Comparison of ENCODE assay signal across 30 cellular contexts in the genomic region with DNA sequence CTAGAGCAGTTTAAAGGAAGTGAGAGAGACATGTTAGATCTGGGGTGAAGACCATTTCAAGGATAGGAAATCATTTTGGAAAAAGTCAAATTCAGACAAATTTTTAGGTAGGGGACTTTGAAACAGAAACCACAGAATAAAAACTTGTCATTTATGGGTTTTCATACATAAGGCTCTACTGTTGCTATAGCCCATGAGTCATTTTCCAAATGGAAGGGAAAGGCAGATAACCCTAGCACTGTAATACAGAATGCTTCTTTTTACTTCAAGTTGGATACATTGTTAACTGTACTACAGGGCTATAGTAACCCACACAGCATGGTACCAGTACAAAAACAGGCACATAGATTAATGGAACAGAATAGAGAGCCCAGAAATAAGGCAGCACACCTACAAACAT.
"Had no signal": no experiment of that assay in that cellular context is flagged by ENCODE, and none has a peak within 500 bp of the region (broad histone marks: within the 10 kb centered on the region; RNA-seq: fewer than 3 reads in every experiment).

No MANE protein-coding gene starts in this region.

- FAIRE-seq: astrocyte had no signal

- H3K27ac Mint-ChIP-seq: activated CD8-positive, alpha-beta memory T cell treated with anti-CD3 and anti-CD28 coated beads, Interleukin-2, amount 10 ng/mL, durations not matched to agents 7 days and 5 days; activated naive CD4-positive, alpha-beta T cell treated with anti-CD3 and anti-CD28 coated beads, Interleukin-2, amount 50 U/mL, for 72 hours; activated T-cell treated with anti-CD3 and anti-CD28 coated beads, Interleukin-2, amount 50 U/mL, for 24 hours; brain; T-helper 1 cell treated with Interleukin-12 subunit alpha and Interleukin-12 subunit beta and Interleukin-4 antibody, amounts not matched to agents 30 μg/mL and 1 μg/mL, for 36 hours had no signal

- H3K9me3 Mint-ChIP-seq: activated naive CD4-positive, alpha-beta T cell treated with anti-CD3 and anti-CD28 coated beads, Interleukin-2, amount 50 U/mL, for 72 hours; activated T-cell treated with anti-CD3 and anti-CD28 coated beads, Interleukin-2, amount 50 U/mL, for 24 hours; brain; T-helper 1 cell treated with Interleukin-12 subunit alpha and Interleukin-12 subunit beta and Interleukin-4 antibody, amounts not matched to agents 30 μg/mL and 1 μg/mL, for 36 hours had no signal

- H3K27me3 Mint-ChIP-seq: activated T-cell treated with anti-CD3 and anti-CD28 coated beads, Interleukin-2, amount 50 U/mL, for 24 hours; brain had no signal

- ATAC-seq: activated CD4-positive, CD25-positive, alpha-beta regulatory T cell treated with anti-CD3 and anti-CD28 coated beads, Interleukin-2, amount 50 U/mL, for 24 hours; activated CD8-positive, alpha-beta memory T cell treated with anti-CD3 and anti-CD28 coated beads, Interleukin-2, amount 10 ng/mL, durations not matched to agents 7 days and 5 days; activated naive CD4-positive, alpha-beta T cell treated with anti-CD3 and anti-CD28 coated beads, Interleukin-2, amount 50 U/mL, for 72 hours; Panc1; SK-N-SH treated with all-trans-retinoic acid at 6 μM for 48 hours had no signal

- DNase-seq: activated CD4-positive, alpha-beta T cell treated with anti-CD3 and anti-CD28 coated beads for 4 hours; activated CD4-positive, alpha-beta T cell treated with anti-CD3 and anti-CD28 coated beads, Interleukin-2, amount 50 U/mL, for 48 hours; activated CD8-positive, alpha-beta memory T cell treated with anti-CD3 and anti-CD28 coated beads, Interleukin-2, amount 10 ng/mL, durations not matched to agents 7 days and 5 days; activated effector memory CD4-positive, alpha-beta T cell treated with anti-CD3 and anti-CD28 coated beads, Interleukin-2, amount 50 U/mL, for 16 hours; activated naive CD4-positive, alpha-beta T cell treated with Interleukin-2 at 50 U/mL for 16 hours; activated T-cell treated with anti-CD3 and anti-CD28 coated beads, Interleukin-2, amount 50 U/mL, for 24 hours; amygdala; cerebellar nuclear complex; Kasumi-1; KBM-7; NCI-H1092; NCI-H1417; NCI-H1694; NCI-H2029; NCI-H2107; NCI-H345; NCI-H510A; NCI-H526 treated with DMSO at 0.1 percent for 48 hours; NCI-H82; OCI-M1; Right ventricle myocardium superior; SJCRH30; SW 1271 had no signal

- H3K4me1 Mint-ChIP-seq: activated CD8-positive, alpha-beta memory T cell treated with anti-CD3 and anti-CD28 coated beads, Interleukin-2, amount 10 ng/mL, durations not matched to agents 7 days and 5 days had no signal

- H3K4me3 Mint-ChIP-seq: activated CD8-positive, alpha-beta memory T cell treated with anti-CD3 and anti-CD28 coated beads, Interleukin-2, amount 10 ng/mL, durations not matched to agents 7 days and 5 days; activated T-cell treated with anti-CD3 and anti-CD28 coated beads, Interleukin-2, amount 50 U/mL, for 24 hours; brain; T-helper 1 cell treated with Interleukin-12 subunit alpha and Interleukin-12 subunit beta and Interleukin-4 antibody, amounts not matched to agents 30 μg/mL and 1 μg/mL, for 36 hours had no signal

- H3K36me3 Mint-ChIP-seq: activated CD8-positive, alpha-beta memory T cell treated with anti-CD3 and anti-CD28 coated beads, Interleukin-2, amount 10 ng/mL, durations not matched to agents 7 days and 5 days; activated naive CD4-positive, alpha-beta T cell treated with anti-CD3 and anti-CD28 coated beads, Interleukin-2, amount 50 U/mL, for 72 hours; brain had no signal
